ENCODE assay signal across 34 cellular contexts in genomic region chr2:150710041-150710440, GRCh38.
"Had no signal": no experiment of that assay in that cellular context is flagged by ENCODE, and none has a peak within 500 bp of the region (broad histone marks: within the 10 kb centered on the region; RNA-seq: fewer than 3 reads in every experiment).

No MANE protein-coding gene starts in this region.

- FAIRE-seq: astrocyte, colon, TTC549 had no signal

- H3K4me1 ChIP-seq: body of pancreas, breast epithelium had no signal

- H3K27ac ChIP-seq: adrenal gland, body of pancreas, brain microvascular endothelial cell, breast epithelium, VCaP had no signal

- H3K36me3 ChIP-seq: adrenal gland, brain microvascular endothelial cell, breast epithelium had no signal

- H3K4me3 ChIP-seq: adrenal gland, body of pancreas, breast epithelium had no signal

- DNase-seq: activated B cell treated with CpG ODN at 0.5 μM for 24 hours; activated CD4-positive, alpha-beta memory T cell treated with anti-CD3 and anti-CD28 coated beads for 36 hours; activated CD4-positive, alpha-beta T cell treated with anti-CD3 and anti-CD28 coated beads for 4 hours; activated CD4-positive, alpha-beta T cell treated with anti-CD3 and anti-CD28 coated beads, Interleukin-2, amount 10 ng/mL, durations not matched to agents 24 days and 14 days; activated CD4-positive, alpha-beta T cell treated with anti-CD3 and anti-CD28 coated beads, Interleukin-2, amount 50 U/mL, for 1 hour; activated CD4-positive, alpha-beta T cell treated with anti-CD3 and anti-CD28 coated beads, Interleukin-2, amount 50 U/mL, for 4 hours; activated CD4-positive, CD25-positive, alpha-beta regulatory T cell treated with anti-CD3 and anti-CD28 coated beads, Interleukin-2, amount 50 U/mL, for 72 hours; activated CD8-positive, alpha-beta memory T cell treated with anti-CD3 and anti-CD28 coated beads, Interleukin-2, amount 50 U/mL, for 4 hours; activated CD8-positive, alpha-beta T cell treated with anti-CD3 and anti-CD28 coated beads for 36 hours; activated effector memory CD4-positive, alpha-beta T cell treated with anti-CD3 and anti-CD28 coated beads, Interleukin-2, amount 50 U/mL, for 16 hours; activated gamma-delta T cell treated with Interleukin-2 at 50 U/mL for 16 hours; activated naive CD4-positive, alpha-beta T cell; activated naive CD4-positive, alpha-beta T cell treated with anti-CD3 and anti-CD28 coated beads for 36 hours; activated naive CD4-positive, alpha-beta T cell treated with anti-CD3 and anti-CD28 coated beads, Interleukin-2, amount 50 U/mL, for 16 hours; activated naive CD8-positive, alpha-beta T cell treated with anti-CD3 and anti-CD28 coated beads for 36 hours; activated T-cell treated with anti-CD3 and anti-CD28 coated beads for 4 hours; activated T-cell treated with anti-CD3 and anti-CD28 coated beads, Interleukin-2, amount 50 U/mL, for 1 hour; activated T-cell treated with anti-CD3 and anti-CD28 coated beads, Interleukin-2, amount 50 U/mL, for 4 hours; activated T-cell treated with anti-CD3 and anti-CD28 coated beads, Interleukin-2, amount 50 U/mL, for 72 hours; adrenal gland; amniotic stem cell; aorta; body of pancreas; brain microvascular endothelial cell; central memory CD4-positive, alpha-beta T cell; T-helper 2 cell; T-helper 9 cell had no signal

- H3K27me3 ChIP-seq: adrenal gland, body of pancreas, brain microvascular endothelial cell, breast epithelium had no signal

- ATAC-seq: activated CD8-positive, alpha-beta T cell treated with anti-CD3 and anti-CD28 coated beads for 36 hours; activated naive CD4-positive, alpha-beta T cell treated with anti-CD3 and anti-CD28 coated beads, Interleukin-2, amount 50 U/mL, for 72 hours; activated T-cell treated with anti-CD3 and anti-CD28 coated beads, Interleukin-2, amount 50 U/mL, for 4 hours; activated T-cell treated with anti-CD3 and anti-CD28 coated beads, Interleukin-2, amount 50 U/mL, for 72 hours; activated T-helper 17 cell treated with anti-CD3 and anti-CD28 coated beads, Interleukin-2, amount 50 U/mL, for 72 hours; body of pancreas had no signal

- H3K9me3 ChIP-seq: adrenal gland, body of pancreas, breast epithelium had no signal
